Comparison of ENCODE assay signal across 21 cellular contexts in genomic region chr10:113523628-113524027, GRCh38. TPM values are rescaled to one million over a fixed set of nuclear protein-coding genes. Genes with fewer than 3 reads are reported as not detected.
"Had no signal": no experiment of that assay in that cellular context is flagged by ENCODE, and none has a peak within 500 bp of the region (broad histone marks: within the 10 kb centered on the region; RNA-seq: fewer than 3 reads in every experiment).

No MANE protein-coding gene starts in this region.

- H3K9me3 ChIP-seq: MG63, SK-N-SH had no signal

- H3K4me3 ChIP-seq: MG63 had no signal

- H3K27me3 ChIP-seq: MG63 had no signal

- ATAC-seq: T-cell had no signal

- H3K9ac ChIP-seq: SK-N-SH had no signal

- DNase-seq: MG63, NCI-H1092, NCI-H1105 treated with DMSO at 0.1 percent for 48 hours, NCI-H1417 treated with DMSO at 0.1 percent for 48 hours, NCI-H1694 treated with DMSO at 0.1 percent for 48 hours, NCI-H1930, NCI-H2081, NCI-H2107, NCI-H2227 treated with DMSO at 0.1 percent for 48 hours, NCI-H524, NCI-H526 treated with DMSO at 0.1 percent for 48 hours, NCI-H748 treated with DMSO at 0.1 percent for 48 hours, SHP77, SK-N-SH, SW 1271, T-cell had no signal

- H3K4me2 ChIP-seq: SK-N-SH had no signal

- H3K36me3 ChIP-seq: MG63 had no signal

- H3K27ac ChIP-seq: RWPE1 had no signal

RNA-seq across cellular contexts. Expression of gene HABP2, which starts 29.2 kb away (rescaled TPM):
- total RNA-seq: HT1080, NCI-H460, SK-MEL-5 had no signal
- polyA plus RNA-seq: IgD-negative memory B cell, SK-N-SH had no signal
